ENCODE assay signal across 1 cellular context in genomic region chr11:108121274-108122155, GRCh38.
A peak's percentile ranks its signal among the peaks of the same experiment; 100 is the strongest.
TF ChIP-seq lines count a peak whose summit lies in the region.

ACAT1 (plus strand) TSS chr11:108121567; CDS start chr11:108121607, 40 bp downstream.

TF ChIP-seq in K562, 482 proteins besides CTCF, POLR2A, EP300 and RAD21 (continued from another document and continues in another):
- TF ChIP-seq RBM22 (IDR thresholded peaks at IDR 0.05; ENCODE audit: low read depth, low read length, poor library complexity, severe bottlenecking): peak; percentile 63
- peak; percentile 55 for TF ChIP-seq USF2 (CRISPR knock-in tag; IDR thresholded peaks at IDR 0.05)
- peak; percentile 86 for TF ChIP-seq EP400 (IDR thresholded peaks at IDR 0.05)
- TF ChIP-seq ZNF584 (CRISPR knock-in tag; IDR thresholded peaks at IDR 0.05; ENCODE audit: low read depth): no peak
- peak; percentile 58 for TF ChIP-seq HMGN3 (IDR thresholded peaks at IDR 0.05; ENCODE audit: borderline replicate concordance, extremely low read depth, insufficient read length, low read depth, low read length)
- peak; percentile 51; the same call in 1 of the 2 replicates for TF ChIP-seq CREB3L1 (IDR thresholded peaks at IDR 0.05; ENCODE audit: borderline replicate concordance, low read depth)
- TF ChIP-seq ATF3 (IDR thresholded peaks at IDR 0.05): no peak
- TF ChIP-seq ATF3 (CRISPR knock-in tag; conservative IDR thresholded peaks at IDR 0.05): peak; percentile 65; the same call in 1 of the 2 replicates
- peak in 1 of 2 experiments; percentile 81; a peak in 2 of 4 replicates for TF ChIP-seq HDAC1 (IDR thresholded peaks at IDR 0.05)
- peak; percentile 64; the same call in 1 of the 2 replicates for TF ChIP-seq CBX1 (IDR thresholded peaks at IDR 0.05; ENCODE audit: low read depth)
- peak; percentile 85 for TF ChIP-seq CHD1 (IDR thresholded peaks at IDR 0.05; ENCODE audit: low read length)
- TF ChIP-seq ZNF280A (IDR thresholded peaks at IDR 0.05; ENCODE audit: low read depth, partially characterized antibody): no peak
- TF ChIP-seq PHF20 (IDR thresholded peaks at IDR 0.05; ENCODE audit: partially characterized antibody): peak; percentile 72
- TF ChIP-seq TEAD1 (CRISPR knock-in tag; IDR thresholded peaks at IDR 0.05): peak in 1 of 2 experiments; percentile 51; a peak in 1 of 4 replicates
- TF ChIP-seq PCBP1 (IDR thresholded peaks at IDR 0.05; ENCODE audit: low read depth, low read length, poor library complexity, severe bottlenecking): peak; percentile 63
- TF ChIP-seq SAP30 (IDR thresholded peaks at IDR 0.05; ENCODE audit: borderline replicate concordance, insufficient read depth, low read depth, low read length, poor library complexity, severe bottlenecking): peak; percentile 78
- TF ChIP-seq VEZF1 (CRISPR knock-in tag; IDR thresholded peaks at IDR 0.05): peak; percentile 50; the same call in 1 of the 2 replicates
- no peak for TF ChIP-seq MITF (IDR thresholded peaks at IDR 0.05)
- peak; percentile 88 for TF ChIP-seq ARID4B (CRISPR knock-in tag; IDR thresholded peaks at IDR 0.05)
- TF ChIP-seq ZBTB7A (IDR thresholded peaks at IDR 0.05; ENCODE audit: borderline replicate concordance, control insufficient read depth, low read depth, low read length): no peak
- TF ChIP-seq ZFP30 (CRISPR knock-in tag; IDR thresholded peaks at IDR 0.05; ENCODE audit: borderline replicate concordance): no peak
- TF ChIP-seq ZBTB17 (CRISPR knock-in tag; IDR thresholded peaks at IDR 0.05): peak; percentile 59
- TF ChIP-seq DPF2 (IDR thresholded peaks at IDR 0.05): peak; percentile 15; the same call in 1 of the 2 replicates
- peak; percentile 99 for TF ChIP-seq ZFX (CRISPR knock-in tag; IDR thresholded peaks at IDR 0.05)
- TF ChIP-seq ZNF232 (CRISPR knock-in tag; IDR thresholded peaks at IDR 0.05): peak; percentile 82
- peak; percentile 60 for TF ChIP-seq NFYB (IDR thresholded peaks at IDR 0.05; ENCODE audit: extremely low read depth, insufficient read length)
- peak; percentile 26 for TF ChIP-seq DACH1 (IDR thresholded peaks at IDR 0.05; ENCODE audit: partially characterized antibody)
- peak; percentile 95 for TF ChIP-seq L3MBTL2 (IDR thresholded peaks at IDR 0.05)
- 0 out of 2 replicates have a peak, but pooled peaks have one; percentile 19 for TF ChIP-seq FOSL1 (tag; conservative IDR thresholded peaks at IDR 0.05)
- peak in 2 of 3 experiments; percentile 54 to 77 for TF ChIP-seq YY1 (IDR thresholded peaks at IDR 0.05; ENCODE audit: borderline replicate concordance in 1 of 3, control insufficient read depth in 1 of 3, extremely low read depth in 1 of 3, insufficient read depth in 3 of 3, insufficient read length in 1 of 3, insufficient replicate concordance in 2 of 3, low read depth in 1 of 3, low read length in 2 of 3)
- TF ChIP-seq ZNF318 (IDR thresholded peaks at IDR 0.05; ENCODE audit: borderline replicate concordance in 1 of 2, low read depth in 1 of 2): no peak; a peak in 1 of 4 replicates
- peak; percentile 71 for TF ChIP-seq PKNOX1 (IDR thresholded peaks at IDR 0.05)
